ENCODE assay signal across 15 cellular contexts in the genomic region with DNA sequence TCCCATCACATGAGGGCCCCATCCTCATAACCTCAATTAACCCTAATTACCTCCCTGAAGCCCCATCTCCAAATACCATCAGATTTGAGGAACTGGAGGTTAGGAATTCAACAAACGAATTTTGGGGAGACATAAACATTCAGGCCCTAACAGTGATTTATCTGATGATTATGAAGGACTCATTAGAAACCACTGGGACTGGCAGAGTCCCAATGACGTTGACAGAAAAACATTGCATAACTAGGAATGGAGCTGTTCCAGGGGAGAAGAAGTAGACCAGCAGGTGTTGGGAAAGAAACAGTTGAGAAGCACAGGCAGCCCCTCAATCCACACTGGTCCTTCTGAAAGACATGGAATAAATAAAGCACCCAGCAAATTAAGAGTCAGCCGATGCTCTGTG.
A peak's percentile ranks its signal among the peaks of the same experiment; 100 is the strongest.
DNase-seq lines count a peak whose midpoint lies in the region; TF ChIP-seq lines count a peak whose summit lies in the region.
"Had no signal": no experiment of that assay in that cellular context is flagged by ENCODE, and none has a peak within 500 bp of the region (broad histone marks: within the 10 kb centered on the region; RNA-seq: fewer than 3 reads in every experiment).

No MANE protein-coding gene starts in this region.

- DNase-seq in EL (peak; percentile 35), M059J (ENCODE audit: low read depth) (peak; percentile 74), coronary artery (ENCODE audit: low spot score) (no peak), amygdala (lab: John Stamatoyannopoulos, UW) (no peak), NCI-H69 (lab: John Stamatoyannopoulos, UW) (no peak), D341Med (ENCODE audit: low spot score) (no peak)
- DNase-seq: Calu3; CD8-positive, alpha-beta T cell; DMS 273 treated with DMSO at 0.1 percent for 48 hours; DMS53; DND-41; GDM1; GOT3; H7 had no signal

- H3K27ac ChIP-seq in coronary artery, result peak overlapping the region; percentile 61 to 63
- H3K27ac ChIP-seq: BLaER1 treated with 17β-estradiol and CSF1 and Interleukin-3, amounts not matched to agents 10 nM and 100 nM had no signal

- TF ChIP-seq CTCF in coronary artery (IDR thresholded peaks at IDR 0.05), result no peak

- no peak overlapping the region for H3K4me3 ChIP-seq in coronary artery
- H3K4me3 ChIP-seq: BLaER1 treated with 17β-estradiol and CSF1 and Interleukin-3, amounts not matched to agents 10 nM and 100 nM had no signal

Comparison
In these comparisons a context has a peak if more than half of its experiments do, and no peak if none do; other contexts are left out.
1. DNase-seq: peak in EL (single experiment) and M059J (single experiment); none in coronary artery (single experiment), amygdala (0 of 56), NCI-H69 (single experiment) and D341Med (single experiment).